Comparison of ENCODE assay signal across 8 cellular contexts in the genomic region with DNA sequence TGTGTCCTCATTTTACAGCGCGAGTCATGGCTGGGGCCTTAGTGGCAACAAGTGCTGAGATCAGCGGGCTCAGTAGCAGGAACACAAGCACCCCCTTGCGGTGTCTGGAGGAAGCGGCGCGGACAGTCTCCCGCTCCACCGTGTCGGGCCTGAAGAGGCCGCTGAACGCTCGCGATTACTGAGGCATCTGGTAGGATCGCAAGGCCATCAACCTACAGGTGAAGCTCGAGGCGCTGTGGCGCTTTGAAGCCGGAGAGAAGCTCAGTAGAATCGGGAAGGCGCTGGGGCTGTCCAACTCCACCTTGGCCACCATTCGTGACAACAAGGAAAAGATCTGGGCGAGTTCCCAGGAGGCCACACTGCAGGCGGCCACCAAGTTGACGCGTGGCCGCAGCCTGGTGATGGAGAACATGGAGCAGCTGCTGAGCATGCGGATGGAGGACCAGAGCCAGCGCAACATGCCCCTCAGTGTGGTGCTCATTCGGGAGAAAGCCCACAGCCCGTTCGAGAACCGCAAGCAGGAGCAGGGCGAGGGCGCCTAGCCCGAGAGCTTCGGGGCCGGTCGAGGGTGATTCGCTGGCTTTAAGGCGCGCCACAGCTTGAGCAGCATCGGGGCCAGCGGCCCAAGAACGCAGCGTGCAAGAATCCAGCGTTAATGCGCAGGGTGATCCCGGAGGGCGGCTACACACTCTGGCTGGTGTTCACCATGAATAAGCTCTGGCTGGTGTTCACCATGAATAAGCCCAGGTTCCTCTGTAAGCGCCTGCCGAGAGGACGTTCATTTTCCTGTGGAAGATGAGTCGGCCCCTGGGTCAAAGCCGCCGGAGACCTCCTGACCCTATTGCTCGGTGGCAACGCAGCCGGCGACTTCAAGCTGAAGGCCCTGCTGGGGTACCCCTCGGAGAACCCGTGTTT. TPM values are rescaled to one million over a fixed set of nuclear protein-coding genes. Genes with fewer than 3 reads are reported as not detected.
DNase-seq lines count a peak whose midpoint lies in the region; ATAC-seq lines count a peak whose summit lies in the region.

No MANE protein-coding gene starts in this region.

- H3K4me1 ChIP-seq in BLaER1 = peaks cover 38% of the 10 kb centered on the region

- H3K36me3 ChIP-seq in BLaER1 (peaks cover 57% of the 10 kb centered on the region), H7 (replicated peaks; ENCODE audit: control insufficient read depth, insufficient read depth, low read length) (peaks cover 8% of the 10 kb centered on the region)

- peaks cover 15% of the 10 kb centered on the region for H3K36me3 Mint-ChIP-seq in T-helper 2 cell treated with Interferon-gamma antibody and Interleukin-4, amounts not matched to agents 5 μg/mL and 100 μg/mL, for 36 hours (ENCODE audit: low read depth)

- H3K4me3 ChIP-seq in BLaER1 = no peak overlapping the region
- H3K4me3 ChIP-seq in H7 (ENCODE audit: insufficient read depth, low read depth, low read length) = no peak overlapping the region

- H3K9me3 ChIP-seq in BLaER1 = no peaks in the 10 kb centered on the region

- ATAC-seq in left lobe of liver = peak; percentile 80
- no peak for ATAC-seq in HG03135 (IDR thresholded peaks at IDR 0.05; ENCODE audit: unreplicated experiment)

- no peak overlapping the region for H3K4me3 Mint-ChIP-seq in T-helper 2 cell treated with Interferon-gamma antibody and Interleukin-4, amounts not matched to agents 5 μg/mL and 100 μg/mL, for 36 hours

- H4K20me1 ChIP-seq in BLaER1 = peaks cover 43% of the 10 kb centered on the region

- peak overlapping the region; percentile 71 for H3K27ac Mint-ChIP-seq in T-helper 2 cell treated with Interferon-gamma antibody and Interleukin-4, amounts not matched to agents 5 μg/mL and 100 μg/mL, for 36 hours

- H3K4me2 ChIP-seq in BLaER1 = peak overlapping the region; percentile 28; the same call in 1 of the 2 replicates

- H3K27me3 ChIP-seq in BLaER1 = no peaks in the 10 kb centered on the region
- H3K27me3 ChIP-seq in H7 (ENCODE audit: control insufficient read depth, insufficient read depth, low read length) = no peaks in the 10 kb centered on the region

- DNase-seq in H7 (peak; percentile 91), left lobe of liver (ENCODE audit: low spot score) (peak; percentile 67), SW480 (ENCODE audit: low spot score) (no peak)
- peak; percentile 85 for DNase-seq in T-helper 2 cell treated with Interferon-gamma antibody and Interleukin-4, amounts not matched to agents 5 μg/mL and 100 μg/mL, for 36 hours (ENCODE audit: low spot score)
- DNase-seq in central memory CD4-positive, alpha-beta T cell = peak; percentile 83
- DNase-seq in stimulated activated CD4-positive, alpha-beta T cell treated with anti-CD3 and anti-CD28 coated beads, Interleukin-4, amount 100 ng/mL, for 1 hour = peak; percentile 90

- no peaks in the 10 kb centered on the region for H3K27me3 Mint-ChIP-seq in T-helper 2 cell treated with Interferon-gamma antibody and Interleukin-4, amounts not matched to agents 5 μg/mL and 100 μg/mL, for 36 hours (ENCODE audit: low read depth)

- H3K4me1 Mint-ChIP-seq in T-helper 2 cell treated with Interferon-gamma antibody and Interleukin-4, amounts not matched to agents 5 μg/mL and 100 μg/mL, for 36 hours (ENCODE audit: low read depth) = peaks cover 21% of the 10 kb centered on the region

- no peak overlapping the region for H3K27ac ChIP-seq in BLaER1

- H3K9ac ChIP-seq in BLaER1 = no peak overlapping the region

- no peaks in the 10 kb centered on the region for H3K9me3 Mint-ChIP-seq in T-helper 2 cell treated with Interferon-gamma antibody and Interleukin-4, amounts not matched to agents 5 μg/mL and 100 μg/mL, for 36 hours

RNA-seq across cellular contexts. Expression of gene MZF1, which starts 8.3 kb away (rescaled TPM):
- 11.0 and 12.5 TPM in 2 replicates for total RNA-seq in H7 (2014; rRNA removed; shearing (Covaris generic))
- 15.2 TPM for total RNA-seq in left lobe of liver

RNA-seq across cellular contexts. Expression of gene UBE2M, which starts 23.1 kb away (rescaled TPM):
- 131 and 188 TPM in 2 replicates for total RNA-seq in H7 (2014; rRNA removed; shearing (Covaris generic))
- 20.5 TPM for total RNA-seq in left lobe of liver

RNA-seq across cellular contexts. Expression of gene CHMP2A, which starts 26.6 kb away (rescaled TPM):
- 85.9 and 96.2 TPM in 2 replicates for total RNA-seq in H7 (2014; rRNA removed; shearing (Covaris generic))
- 73.4 TPM for total RNA-seq in left lobe of liver

RNA-seq across cellular contexts. Expression of gene TRIM28, which starts 37.6 kb away (rescaled TPM):
- total RNA-seq in H7 (2014; rRNA removed; shearing (Covaris generic)) = 1,648 and 1,979 TPM in 2 replicates
- total RNA-seq in left lobe of liver = 84.0 TPM
